Comparison of ENCODE assay signal across 1 cellular context in genomic region chr5:150458819-150459557, GRCh38.
TF ChIP-seq lines count a peak whose summit lies in the region.

No MANE protein-coding gene starts in this region.

TF ChIP-seq in K562, 482 proteins besides CTCF, POLR2A, EP300 and RAD21 (continued from another document and continues in another):
- TF ChIP-seq CREB3L1 (IDR thresholded peaks at IDR 0.05; ENCODE audit: borderline replicate concordance, low read depth) (no peak), HCFC1 (IDR thresholded peaks at IDR 0.05; ENCODE audit: low read depth, low read length) (0 out of 2 replicates have a peak, but pooled peaks have one; percentile 30), PRPF4 (IDR thresholded peaks at IDR 0.05; ENCODE audit: insufficient read depth, low read depth, low read length, poor library complexity, severe bottlenecking) (no peak), SP1 (CRISPR knock-in tag; IDR thresholded peaks at IDR 0.05) (peak; percentile 57; the same call in 1 of the 2 replicates), POLR2B (IDR thresholded peaks at IDR 0.05; ENCODE audit: low read depth, partially characterized antibody) (no peak), ATF1 (CRISPR knock-in tag; IDR thresholded peaks at IDR 0.05) (no peak), ATF1 (tag; IDR thresholded peaks at IDR 0.05) (no peak), CLOCK (CRISPR knock-in tag; IDR thresholded peaks at IDR 0.05; ENCODE audit: borderline replicate concordance) (no peak), RBM39 (optimal IDR thresholded peaks at IDR 0.05; ENCODE audit: low read depth, low read length) (no peak), BCOR (IDR thresholded peaks at IDR 0.05) (no peak), CCAR2 (IDR thresholded peaks at IDR 0.05; ENCODE audit: low read depth, low read length) (no peak), ZNF695 (CRISPR knock-in tag; IDR thresholded peaks at IDR 0.05) (no peak), ZKSCAN1 (IDR thresholded peaks at IDR 0.05; ENCODE audit: low read depth, low read length) (0 out of 2 replicates have a peak, but pooled peaks have one; percentile 36), YBX1 (IDR thresholded peaks at IDR 0.05) (no peak), RFX5 (IDR thresholded peaks at IDR 0.05; ENCODE audit: low read depth, low read length) (no peak), MAFF (IDR thresholded peaks at IDR 0.05; ENCODE audit: low read length) (no peak), MNT (conservative IDR thresholded peaks at IDR 0.05) (peak; percentile 77 to 81), ZBTB34 (CRISPR knock-in tag; IDR thresholded peaks at IDR 0.05) (no peak), RB1 (IDR thresholded peaks at IDR 0.05; ENCODE audit: low read depth) (peak; percentile 64; the same call in 1 of the 2 replicates), CEBPZ (IDR thresholded peaks at IDR 0.05; ENCODE audit: borderline replicate concordance, low read depth, low read length) (no peak), BCL6 (CRISPR knock-in tag; IDR thresholded peaks at IDR 0.05) (no peak), HDAC1 (IDR thresholded peaks at IDR 0.05) (no peak), ZNF707 (CRISPR knock-in tag; conservative IDR thresholded peaks at IDR 0.05) (no peak), NFRKB (IDR thresholded peaks at IDR 0.05; ENCODE audit: low read depth) (no peak), MAZ (CRISPR knock-in tag; conservative IDR thresholded peaks at IDR 0.05 in 1 of 2, IDR thresholded peaks at IDR 0.05 in 1 of 2) (peak; percentile 48 to 85), NFXL1 (CRISPR knock-in tag; IDR thresholded peaks at IDR 0.05) (no peak), DIDO1 (tag; IDR thresholded peaks at IDR 0.05; ENCODE audit: low read depth) (no peak), ZNF124 (CRISPR knock-in tag; IDR thresholded peaks at IDR 0.05) (no peak), ZBTB2 (IDR thresholded peaks at IDR 0.05) (peak; percentile 44; the same call in 1 of the 2 replicates), TFAP4 (CRISPR knock-in tag; IDR thresholded peaks at IDR 0.05; ENCODE audit: borderline replicate concordance) (peak; percentile 41), KAT7 (CRISPR knock-in tag; IDR thresholded peaks at IDR 0.05; ENCODE audit: borderline replicate concordance) (no peak), UBTF (IDR thresholded peaks at IDR 0.05; ENCODE audit: borderline replicate concordance in 1 of 2, low read depth in 2 of 2, low read length in 2 of 2) (no peak), ZKSCAN3 (CRISPR knock-in tag; IDR thresholded peaks at IDR 0.05) (no peak), ZC3H11A (IDR thresholded peaks at IDR 0.05; ENCODE audit: low read depth, low read length) (no peak), HLTF (IDR thresholded peaks at IDR 0.05) (no peak), GTF2A2 (tag; IDR thresholded peaks at IDR 0.05) (no peak), CREM (IDR thresholded peaks at IDR 0.05; ENCODE audit: low read depth) (no peak; the same call in 1 of the 2 replicates), BHLHE40 (IDR thresholded peaks at IDR 0.05; ENCODE audit: low read length) (no peak), LCOR (CRISPR knock-in tag; IDR thresholded peaks at IDR 0.05) (no peak), ZNF764 (CRISPR knock-in tag; IDR thresholded peaks at IDR 0.05; ENCODE audit: low read depth) (no peak), CC2D1A (IDR thresholded peaks at IDR 0.05) (no peak), NRF1 (conservative IDR thresholded peaks at IDR 0.05 in 1 of 2, IDR thresholded peaks at IDR 0.05 in 1 of 2) (no peak), TOE1 (IDR thresholded peaks at IDR 0.05; ENCODE audit: borderline replicate concordance) (no peak), TOE1 (CRISPR knock-in tag; IDR thresholded peaks at IDR 0.05; ENCODE audit: borderline replicate concordance, low read depth) (no peak), ZNF778 (CRISPR knock-in tag; IDR thresholded peaks at IDR 0.05) (no peak), ZKSCAN8 (CRISPR knock-in tag; IDR thresholded peaks at IDR 0.05) (no peak), CTCFL (IDR thresholded peaks at IDR 0.05; ENCODE audit: borderline replicate concordance, insufficient read depth, low read depth, low read length, poor library complexity, severe bottlenecking) (peak; percentile 35), MXI1 (IDR thresholded peaks at IDR 0.05; ENCODE audit: low read depth, low read length) (no peak), FOXP1 (CRISPR knock-in tag; IDR thresholded peaks at IDR 0.05) (no peak), BRF1 (IDR thresholded peaks at IDR 0.05; ENCODE audit: borderline replicate concordance, extremely low read depth, insufficient read length) (no peak)
